Comparison of ENCODE assay signal across 8 cellular contexts in genomic region chrX:136935533-136936182, GRCh38. TPM values are rescaled to one million over a fixed set of nuclear protein-coding genes. Genes with fewer than 3 reads are reported as not detected.
DNase-seq lines count a peak whose midpoint lies in the region; ATAC-seq, FAIRE-seq and TF ChIP-seq lines count a peak whose summit lies in the region.
"Not testable (repeated sequence)": the region's sequence is repeated elsewhere in the genome, so short reads cannot be mapped to it uniquely, and the experiment has no call there.

No MANE protein-coding gene starts in this region.

- CTCF ChIA-PET in GM12878 (lab: Yijun Ruan, JAX); naive thymus-derived CD4-positive, alpha-beta T cell (lab: Charles Lee): not testable (repeated sequence)

- peak overlapping the region; percentile 8; the same call in 1 of the 2 replicates for H2AFZ ChIP-seq in GM12878 (ENCODE audit: control insufficient read depth, low read depth, low read length)

- TF ChIP-seq CTCF in GM10266 (IDR thresholded peaks at IDR 0.05; ENCODE audit: control insufficient read depth, insufficient read depth, low read depth, missing control alignments); GM12878 (IDR thresholded peaks at IDR 0.05 in 2 of 3, conservative IDR thresholded peaks at IDR 0.05 in 1 of 3; ENCODE audit: control insufficient read depth in 2 of 3, extremely low read depth in 1 of 3, insufficient read depth in 1 of 3, low read depth in 3 of 3, low read length in 3 of 3): not testable (repeated sequence)

- H3K4me3 Mint-ChIP-seq in activated T-helper 1 cell treated with anti-CD3 and anti-CD28 coated beads, Interleukin-12 subunit alpha, Interleukin-12 subunit beta, Interleukin-2, Interleukin-4 antibody, amounts not matched to agents 30 ng/mL and 10 ng/mL and 1 ng/mL, durations not matched to agents 14 hours and 24 hours and 36 hours = peak overlapping the region; percentile 71
- H3K4me3 Mint-ChIP-seq in naive thymus-derived CD4-positive, alpha-beta T cell = peak overlapping the region in 7 of 10 donors; percentile 12 to 73 (median 60)
- H3K4me3 Mint-ChIP-seq in stimulated activated naive CD8-positive, alpha-beta T cell treated with anti-CD3 and anti-CD28 coated beads, Interleukin-15, amount 100 ng/mL, for 72 hours = peak overlapping the region; percentile 54 to 55

- H3K79me2 ChIP-seq in GM12878 (ENCODE audit: control insufficient read depth, insufficient read depth, low read length) = not testable (repeated sequence)

- BruUV-seq in GM12878 (replicated peaks; lab: Mats Ljungman, UMichigan) = not testable (repeated sequence)

- TF ChIP-seq EP300 in GM12878 (IDR thresholded peaks at IDR 0.05; ENCODE audit: borderline replicate concordance in 1 of 2, control insufficient read depth in 1 of 2, low read depth in 2 of 2, low read length in 2 of 2) = not testable (repeated sequence)

- not testable (repeated sequence) for H3K9me3 Mint-ChIP-seq in activated T-helper 1 cell treated with anti-CD3 and anti-CD28 coated beads, Interleukin-12 subunit alpha, Interleukin-12 subunit beta, Interleukin-2, Interleukin-4 antibody, amounts not matched to agents 30 ng/mL and 10 ng/mL and 1 ng/mL, durations not matched to agents 14 hours and 24 hours and 36 hours; naive thymus-derived CD4-positive, alpha-beta T cell; stimulated activated naive CD8-positive, alpha-beta T cell treated with anti-CD3 and anti-CD28 coated beads, Interleukin-15, amount 100 ng/mL, for 72 hours

- 53% methylated on average over 16 of the region's 16 CpGs for WGBS in GM12878 (ENCODE audit: insufficient coverage, insufficient replicate concordance, low lambda C conversion rate, missing lambda C conversion rate)

- POLR2A ChIA-PET in GM12878 (lab: Charles Lee) = not testable (repeated sequence)
- POLR2A ChIA-PET in naive thymus-derived CD4-positive, alpha-beta T cell (lab: Charles Lee) = interaction anchor here (0.6 kb wide), 1 partner anchor 400 kb away, joined by 3 read pairs; no protein-coding TSS in a partner anchor

- 0 out of 2 replicates have a peak overlapping the region, but pooled peaks have one; percentile 44 for H3K27ac ChIP-seq in GM12878 (ENCODE audit: control insufficient read depth, insufficient read depth)
- not testable (repeated sequence) for H3K27ac ChIP-seq in naive thymus-derived CD4-positive, alpha-beta T cell (ENCODE audit: low read depth, low read length)

- not testable (repeated sequence) for TF ChIP-seq POLR2A in GM12878 (IDR thresholded peaks at IDR 0.05; ENCODE audit: low read depth, low read length)

- not testable (repeated sequence) for H3K36me3 Mint-ChIP-seq in activated T-helper 1 cell treated with anti-CD3 and anti-CD28 coated beads, Interleukin-12 subunit alpha, Interleukin-12 subunit beta, Interleukin-2, Interleukin-4 antibody, amounts not matched to agents 30 ng/mL and 10 ng/mL and 1 ng/mL, durations not matched to agents 14 hours and 24 hours and 36 hours (ENCODE audit: low read depth); naive thymus-derived CD4-positive, alpha-beta T cell

- H3K4me2 ChIP-seq in GM12878 (ENCODE audit: control insufficient read depth, insufficient read depth) = peak overlapping the region; percentile 33

- peaks cover 21% of the 10 kb centered on the region for H3K4me1 Mint-ChIP-seq in activated T-helper 1 cell treated with anti-CD3 and anti-CD28 coated beads, Interleukin-12 subunit alpha, Interleukin-12 subunit beta, Interleukin-2, Interleukin-4 antibody, amounts not matched to agents 30 ng/mL and 10 ng/mL and 1 ng/mL, durations not matched to agents 14 hours and 24 hours and 36 hours (ENCODE audit: low read depth)
- H3K4me1 Mint-ChIP-seq in naive thymus-derived CD4-positive, alpha-beta T cell = peaks cover 0 to 23% (median 0%) of the 10 kb centered on the region in 7 donors
- peaks cover 15% of the 10 kb centered on the region for H3K4me1 Mint-ChIP-seq in stimulated activated naive CD8-positive, alpha-beta T cell treated with anti-CD3 and anti-CD28 coated beads, Interleukin-15, amount 100 ng/mL, for 72 hours

- not testable (repeated sequence) for FAIRE-seq in GM12878 (lab: Jason Lieb, UNC)

- H3K27me3 ChIP-seq in GM12878 (replicated peaks in 1 of 2; ENCODE audit: control insufficient read depth in 2 of 2, insufficient read depth in 2 of 2, low read length in 1 of 2); naive thymus-derived CD4-positive, alpha-beta T cell (ENCODE audit: control insufficient read depth in 2 of 2, insufficient read depth in 2 of 2, low read length in 2 of 2): not testable (repeated sequence)

- H3K4me1 ChIP-seq in GM12878 (ENCODE audit: control insufficient read depth, insufficient read depth, low read length); naive thymus-derived CD4-positive, alpha-beta T cell (ENCODE audit: control insufficient read depth in 2 of 2, insufficient read depth in 2 of 2, low read length in 2 of 2): not testable (repeated sequence)

- not testable (repeated sequence) for H4K20me1 ChIP-seq in GM12878 (ENCODE audit: control insufficient read depth, insufficient read depth)

- not testable (repeated sequence) for H3K9me3 ChIP-seq in GM12878 (replicated peaks; ENCODE audit: control insufficient read depth, insufficient read depth, low read length); naive thymus-derived CD4-positive, alpha-beta T cell (ENCODE audit: control insufficient read depth in 2 of 3, low read length in 3 of 3)

- RAD21 ChIA-PET in GM12878 (lab: Charles Lee; ENCODE audit: unreplicated experiment) = not testable (repeated sequence)

- not testable (repeated sequence) for H3K36me3 ChIP-seq in GM12878 (ENCODE audit: control insufficient read depth in 2 of 2, insufficient read depth in 2 of 2, low read length in 1 of 2); naive thymus-derived CD4-positive, alpha-beta T cell (ENCODE audit: control insufficient read depth in 2 of 3, insufficient read depth in 3 of 3, low read length in 3 of 3)

- H3K9ac ChIP-seq in GM12878 (ENCODE audit: control insufficient read depth, insufficient read depth, low read length) = not testable (repeated sequence)

- peak; percentile 10 for DNase-seq in GM10266 (ENCODE audit: extremely low spot score)
- peak; percentile 3 for DNase-seq in activated T-helper 1 cell treated with anti-CD3 and anti-CD28 coated beads, Interleukin-12 subunit alpha, Interleukin-12 subunit beta, Interleukin-2, Interleukin-4 antibody, amounts not matched to agents 30 ng/mL and 10 ng/mL and 1 ng/mL, durations not matched to agents 14 hours and 24 hours and 36 hours (ENCODE audit: low spot score)
- DNase-seq in GM12878 (ENCODE audit: low read depth, low spot score); stimulated activated naive CD8-positive, alpha-beta T cell treated with anti-CD3 and anti-CD28 coated beads, Interleukin-15, amount 100 ng/mL, for 72 hours: not testable (repeated sequence)
- DNase-seq in naive thymus-derived CD4-positive, alpha-beta T cell = peak in 1 of 9 donors; percentile 1

- not testable (repeated sequence) for H3K27me3 Mint-ChIP-seq in activated T-helper 1 cell treated with anti-CD3 and anti-CD28 coated beads, Interleukin-12 subunit alpha, Interleukin-12 subunit beta, Interleukin-2, Interleukin-4 antibody, amounts not matched to agents 30 ng/mL and 10 ng/mL and 1 ng/mL, durations not matched to agents 14 hours and 24 hours and 36 hours (ENCODE audit: insufficient read depth); naive thymus-derived CD4-positive, alpha-beta T cell; stimulated activated naive CD8-positive, alpha-beta T cell treated with anti-CD3 and anti-CD28 coated beads, Interleukin-15, amount 100 ng/mL, for 72 hours

- ATAC-seq in GM19043 (IDR thresholded peaks at IDR 0.05; ENCODE audit: low read depth, unreplicated experiment) (peak; percentile 53), HG03280 (IDR thresholded peaks at IDR 0.05; ENCODE audit: unreplicated experiment) (peak; percentile 47), GM12878 (peak; percentile 48; the same call in 2 of the 3 replicates)
- peak; percentile 67 to 79 for ATAC-seq in activated CD4-positive, CD25-positive, alpha-beta regulatory T cell treated with anti-CD3 and anti-CD28 coated beads, Interleukin-2, amount 50 U/mL, for 24 hours
- not testable (repeated sequence) for ATAC-seq in naive thymus-derived CD4-positive, alpha-beta T cell; stimulated activated naive CD8-positive, alpha-beta T cell treated with anti-CD3 and anti-CD28 coated beads, Interleukin-15, amount 100 ng/mL, for 72 hours

- H3K4me3 ChIP-seq in GM12878 = not testable (repeated sequence)
- peak overlapping the region; percentile 24 for H3K4me3 ChIP-seq in naive thymus-derived CD4-positive, alpha-beta T cell (ENCODE audit: low read length)

- intact Hi-C loops in activated T-helper 1 cell treated with anti-CD3 and anti-CD28 coated beads, Interleukin-12 subunit alpha, Interleukin-12 subunit beta, Interleukin-2, Interleukin-4 antibody, amounts not matched to agents 30 ng/mL and 10 ng/mL and 1 ng/mL, durations not matched to agents 14 hours and 24 hours and 36 hours (cut with micrococcal nuclease); GM12878 (cut with micrococcal nuclease; ENCODE audit: unreplicated experiment): not testable (repeated sequence)
- intact Hi-C loops in naive thymus-derived CD4-positive, alpha-beta T cell (cut with micrococcal nuclease) = loop anchor here in 1 of 2 donors (2.0 kb wide), 1 partner anchor 685 kb away; the partner anchor contains the start of gene MAP7D3

- not testable (repeated sequence) for TF ChIP-seq RAD21 in GM12878 (IDR thresholded peaks at IDR 0.05; ENCODE audit: insufficient read depth, low read depth, low read length)

- peak overlapping the region; percentile 80 for H3K27ac Mint-ChIP-seq in activated T-helper 1 cell treated with anti-CD3 and anti-CD28 coated beads, Interleukin-12 subunit alpha, Interleukin-12 subunit beta, Interleukin-2, Interleukin-4 antibody, amounts not matched to agents 30 ng/mL and 10 ng/mL and 1 ng/mL, durations not matched to agents 14 hours and 24 hours and 36 hours
- peak overlapping the region in 4 of 9 donors; percentile 36 to 82 (median 54) for H3K27ac Mint-ChIP-seq in naive thymus-derived CD4-positive, alpha-beta T cell
- peak overlapping the region; percentile 72 to 84 for H3K27ac Mint-ChIP-seq in stimulated activated naive CD8-positive, alpha-beta T cell treated with anti-CD3 and anti-CD28 coated beads, Interleukin-15, amount 100 ng/mL, for 72 hours

- in situ Hi-C loops in GM12878 (cut with MboI) = not testable (repeated sequence)

- SMC1A ChIA-PET in GM12878 (lab: Charles Lee; ENCODE audit: uncharacterized antibody, unreplicated experiment) = not testable (repeated sequence)

RNA-seq across cellular contexts. Expression of gene RBMX, which starts 55.1 kb away (rescaled TPM):
- 308 and 327 TPM in 2 replicates for total RNA-seq in activated T-helper 1 cell treated with anti-CD3 and anti-CD28 coated beads, Interleukin-12 subunit alpha, Interleukin-12 subunit beta, Interleukin-2, Interleukin-4 antibody, amounts not matched to agents 30 ng/mL and 10 ng/mL and 1 ng/mL, durations not matched to agents 14 hours and 24 hours and 36 hours
- 348 and 354 TPM in 2 replicates for total RNA-seq in GM12878 (2013; cell fraction: nucleolus; rRNA removed)
- 258 and 320 TPM in 2 replicates for total RNA-seq in GM12878 (2014; rRNA removed)
- total RNA-seq in GM12878 (2014; rRNA removed; fragmentation: Illumina TruSeq; extraction: Trizol) = 404 and 421 TPM in 2 replicates
- 280 and 287 TPM in 2 replicates for total RNA-seq in GM12878 (2021)
- polyA plus RNA-seq in GM12878 (2011; ENCODE audit: low read depth) = 120 TPM
- polyA plus RNA-seq in GM12878 (2011; rRNA removed) = 290 and 302 TPM in 2 replicates
- polyA plus RNA-seq in GM12878 (2011; cell fraction: cytosol; rRNA removed) = 184 and 198 TPM in 2 replicates
- 257 and 285 TPM in 2 replicates for polyA plus RNA-seq in GM12878 (2011; cell fraction: nucleus; rRNA removed)
- polyA plus RNA-seq in GM12878 (2012) = 181 and 204 TPM in 2 replicates
- 427 and 489 TPM in 2 replicates for polyA plus RNA-seq in GM12878 (2014; fragmentation: Illumina TruSeq; extraction: Trizol)
- 100 to 1,000 TPM; 299 to 332 TPM for polyA plus RNA-seq in GM12878 (2014; fragmentation: Nextera tagmentation; extraction: Ambion mirVana)
- polyA plus RNA-seq in GM12878 (2014; rRNA removed) = 234 and 252 TPM in 2 replicates
- polyA plus RNA-seq in GM12878 (2016; fragmentation: Nextera tagmentation; extraction: Ambion mirVana) = 100 to 1,000 TPM; 262 to 270 TPM
- polyA minus RNA-seq in GM12878 (2011; rRNA and poly(A)+ RNA removed) = 129 and 186 TPM in 2 replicates
- polyA minus RNA-seq in GM12878 (2011; cell fraction: cytosol; rRNA and poly(A)+ RNA removed) = 80.2 and 89.5 TPM in 2 replicates
- polyA minus RNA-seq in GM12878 (2011; cell fraction: nucleus; rRNA and poly(A)+ RNA removed) = 46.8 and 57.8 TPM in 2 replicates
- 100 to 1,000 TPM; 204 to 263 (median 259) TPM for total RNA-seq in naive thymus-derived CD4-positive, alpha-beta T cell
- 100 to 1,000 TPM; 194 to 217 TPM for polyA plus RNA-seq in naive thymus-derived CD4-positive, alpha-beta T cell
